8 cellular contexts compared by ENCODE assay signal in genomic region chr1:210407207-210407886, GRCh38.
DNase-seq lines count a peak whose midpoint lies in the region; ATAC-seq and TF ChIP-seq lines count a peak whose summit lies in the region.

No MANE protein-coding gene starts in this region.

- H3K4me1 ChIP-seq in Karpas-422 (ENCODE audit: low read length) (peaks cover 7% of the 10 kb centered on the region), vagina (no peaks in the 10 kb centered on the region)

- intact Hi-C loops in posterior cingulate gyrus (cut with DNase I) (loop anchor here (1.0 kb wide), 1 partner anchor 727 kb away; the partner anchor contains the start of gene KCNH1), vagina (cut with DNase I) (loop anchor here (10.0 kb wide), 1 partner anchor 263 kb away; no protein-coding TSS in a partner anchor)

- H3K27ac ChIP-seq in Karpas-422 (ENCODE audit: low read length) (no peak overlapping the region), vagina (no peak overlapping the region)

- no peak for TF ChIP-seq POLR2A in vagina (IDR thresholded peaks at IDR 0.05)

- H3K4me2 ChIP-seq in Karpas-422 (ENCODE audit: low read depth, low read length, poor library complexity, severe bottlenecking): no peak overlapping the region

- no peak overlapping the region for H3K9ac ChIP-seq in Karpas-422 (ENCODE audit: low read length)

- no peaks in the 10 kb centered on the region for H4K20me1 ChIP-seq in Karpas-422 (ENCODE audit: insufficient read depth, low read depth, low read length)

- H3K9me3 ChIP-seq in Karpas-422 (ENCODE audit: low read length) (no peaks in the 10 kb centered on the region), vagina (no peaks in the 10 kb centered on the region)

- no peak overlapping the region for H2AFZ ChIP-seq in Karpas-422 (ENCODE audit: low read length)

- H3K4me3 ChIP-seq in Karpas-422 (ENCODE audit: low read length) (no peak overlapping the region), vagina (no peak overlapping the region)

- no peaks in the 10 kb centered on the region for H3K79me2 ChIP-seq in Karpas-422 (ENCODE audit: low read length)

- H3K27me3 ChIP-seq in Karpas-422 (ENCODE audit: low read length): no peaks in the 10 kb centered on the region; the same call in 1 of the 2 replicates
- H3K27me3 ChIP-seq in vagina: no peaks in the 10 kb centered on the region

- H3K36me3 ChIP-seq in Karpas-422 (ENCODE audit: insufficient read depth, low read length): no peaks in the 10 kb centered on the region
- no peaks in the 10 kb centered on the region for H3K36me3 ChIP-seq in vagina

- TF ChIP-seq CTCF in vagina (IDR thresholded peaks at IDR 0.05): peak; percentile 79 to 94 (median 89)

- no peaks in the 10 kb centered on the region for H3K9me2 ChIP-seq in Karpas-422 (replicated peaks; ENCODE audit: insufficient read depth, low read length)

- ATAC-seq in GM21529 (IDR thresholded peaks at IDR 0.05; ENCODE audit: unreplicated experiment): peak; percentile 84

- peak; percentile 8 for DNase-seq in DMS114 treated with DMSO at 0.1 percent for 48 hours (lab: John Stamatoyannopoulos, UW; ENCODE audit: unreplicated experiment)
- peak; percentile 85 for DNase-seq in Karpas-422
- peak; percentile 76 for DNase-seq in RPMI8226
- peak; percentile 55 to 59 for DNase-seq in activated T-helper 1 cell treated with anti-CD3 and anti-CD28 coated beads, Interleukin-2, amount 50 U/mL, for 16 hours (ENCODE audit: low read depth in 1 of 2, low spot score in 1 of 2)
- peak; percentile 55 for DNase-seq in foreskin melanocyte
- DNase-seq in posterior cingulate gyrus: peak; percentile 66 to 97 (median 86)
- no peak for DNase-seq in vagina (ENCODE audit: extremely low spot score in 2 of 2)

Comparison
In these comparisons a context has a peak if more than half of its experiments do, and no peak if none do; other contexts are left out.
1. DNase-seq: peak in DMS114 treated with DMSO at 0.1 percent for 48 hours (single experiment), Karpas-422 (single experiment), RPMI8226 (single experiment), activated T-helper 1 cell treated with anti-CD3 and anti-CD28 coated beads, Interleukin-2, amount 50 U/mL, for 16 hours (2 of 2), foreskin melanocyte (single experiment) and posterior cingulate gyrus (10 of 10); none in vagina (0 of 2).